In the genomic region with DNA sequence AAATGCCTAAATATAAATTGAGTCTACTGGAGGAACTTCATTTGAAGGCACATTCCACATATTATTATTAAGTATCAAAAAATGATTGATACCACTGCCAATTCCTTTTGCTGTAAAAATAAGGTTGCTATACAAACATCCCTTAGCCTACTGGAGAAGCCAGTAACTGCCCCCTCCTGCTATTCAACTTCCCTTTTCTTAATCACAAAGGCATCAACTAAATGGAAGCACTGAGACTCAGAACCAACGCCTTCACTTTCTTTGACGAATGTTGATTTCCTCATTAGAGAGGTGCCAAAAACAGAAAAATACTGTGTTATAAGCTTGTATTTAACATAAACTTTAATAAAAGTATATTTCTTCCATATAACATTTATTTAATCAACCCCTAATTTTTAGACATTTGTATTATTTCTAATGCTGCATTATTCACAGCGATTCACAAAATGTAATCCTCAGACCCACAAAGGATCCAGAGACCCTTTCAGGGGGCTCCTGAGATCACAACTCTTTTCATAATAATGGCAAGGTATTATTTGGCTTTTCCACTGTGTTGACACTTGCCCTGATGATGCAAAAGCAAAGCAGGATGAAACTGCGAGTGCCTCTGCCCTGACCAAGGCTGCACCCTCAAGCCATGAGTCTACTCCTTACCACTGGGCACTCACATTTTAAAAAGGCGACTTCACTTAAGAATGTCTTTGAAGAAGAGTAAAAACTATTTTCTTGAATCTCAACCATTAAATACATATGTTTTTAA, we compare ENCODE assay signal across 9 cellular contexts. TPM values are rescaled to one million over a fixed set of nuclear protein-coding genes. Genes with fewer than 3 reads are reported as not detected.
A peak's percentile ranks its signal among the peaks of the same experiment; 100 is the strongest.
DNase-seq lines count a peak whose midpoint lies in the region; ATAC-seq lines count a peak whose summit lies in the region.
"Had no signal": no experiment of that assay in that cellular context is flagged by ENCODE, and none has a peak within 500 bp of the region (broad histone marks: within the 10 kb centered on the region; RNA-seq: fewer than 3 reads in every experiment).

No MANE protein-coding gene starts in this region.

- ATAC-seq in naive B cell (ENCODE audit: low read depth in 2 of 2), result peak; percentile 68 to 75

- peak overlapping the region; percentile 78 for H3K27ac Mint-ChIP-seq in activated T-helper 2 cell treated with anti-CD3 and anti-CD28 coated beads, Interferon-gamma antibody, Interleukin-2, Interleukin-4, amounts not matched to agents 10 μg/mL and 5 μg/mL and 100 μg/mL, durations not matched to agents 14 hours and 24 hours and 36 hours
- H3K27ac Mint-ChIP-seq in naive B cell, result peak overlapping the region; percentile 41 to 92 (median 81)

- intact Hi-C loops in activated T-helper 2 cell treated with anti-CD3 and anti-CD28 coated beads, Interferon-gamma antibody, Interleukin-2, Interleukin-4, amounts not matched to agents 10 μg/mL and 5 μg/mL and 100 μg/mL, durations not matched to agents 14 hours and 24 hours and 36 hours (cut with micrococcal nuclease), result loop anchor here (1.0 to 5.0 kb wide), 4 partner anchors 10 to 345 kb away; partner anchors contain the start of gene KBTBD7

- peak; percentile 51 for DNase-seq in KG1 (lab: John Stamatoyannopoulos, UW)
- DNase-seq in activated T-helper 2 cell treated with anti-CD3 and anti-CD28 coated beads, Interferon-gamma antibody, Interleukin-2, Interleukin-4, amounts not matched to agents 10 μg/mL and 5 μg/mL and 100 μg/mL, durations not matched to agents 14 hours and 24 hours and 36 hours (ENCODE audit: low spot score), result no peak
- DNase-seq in naive B cell, result peak; percentile 48
- DNase-seq in RKO (ENCODE audit: low spot score), result no peak
- DNase-seq in inferior parietal cortex (ENCODE audit: extremely low spot score), result no peak
- DNase-seq in globus pallidus (ENCODE audit: low spot score), result no peak
- DNase-seq in effector CD8-positive, alpha-beta T cell (lab: John Stamatoyannopoulos, UW), result no peak
- DNase-seq: MG63 had no signal

- H3K9me3 Mint-ChIP-seq in activated T-helper 2 cell treated with anti-CD3 and anti-CD28 coated beads, Interferon-gamma antibody, Interleukin-2, Interleukin-4, amounts not matched to agents 10 μg/mL and 5 μg/mL and 100 μg/mL, durations not matched to agents 14 hours and 24 hours and 36 hours, result no peaks in the 10 kb centered on the region
- H3K9me3 Mint-ChIP-seq in naive B cell, result peaks cover 0 to 1% (median 0%) of the 10 kb centered on the region in 7 donors

- peaks cover 61% of the 10 kb centered on the region for H3K4me1 Mint-ChIP-seq in activated T-helper 2 cell treated with anti-CD3 and anti-CD28 coated beads, Interferon-gamma antibody, Interleukin-2, Interleukin-4, amounts not matched to agents 10 μg/mL and 5 μg/mL and 100 μg/mL, durations not matched to agents 14 hours and 24 hours and 36 hours (ENCODE audit: low read depth)
- H3K4me1 Mint-ChIP-seq in naive B cell, result peaks cover 51 to 79% (median 53%) of the 10 kb centered on the region in 3 donors

- H3K4me3 Mint-ChIP-seq in activated T-helper 2 cell treated with anti-CD3 and anti-CD28 coated beads, Interferon-gamma antibody, Interleukin-2, Interleukin-4, amounts not matched to agents 10 μg/mL and 5 μg/mL and 100 μg/mL, durations not matched to agents 14 hours and 24 hours and 36 hours (ENCODE audit: low read depth), result peak overlapping the region; percentile 68
- peak overlapping the region; percentile 61 to 89 (median 80) for H3K4me3 Mint-ChIP-seq in naive B cell

- H3K36me3 Mint-ChIP-seq in activated T-helper 2 cell treated with anti-CD3 and anti-CD28 coated beads, Interferon-gamma antibody, Interleukin-2, Interleukin-4, amounts not matched to agents 10 μg/mL and 5 μg/mL and 100 μg/mL, durations not matched to agents 14 hours and 24 hours and 36 hours (ENCODE audit: low read depth), result peaks cover 38% of the 10 kb centered on the region
- H3K36me3 Mint-ChIP-seq in naive B cell, result no peaks in the 10 kb centered on the region

- no peaks in the 10 kb centered on the region for H3K27me3 Mint-ChIP-seq in activated T-helper 2 cell treated with anti-CD3 and anti-CD28 coated beads, Interferon-gamma antibody, Interleukin-2, Interleukin-4, amounts not matched to agents 10 μg/mL and 5 μg/mL and 100 μg/mL, durations not matched to agents 14 hours and 24 hours and 36 hours (ENCODE audit: low read depth)
- H3K27me3 Mint-ChIP-seq in naive B cell, result no peaks in the 10 kb centered on the region

- peak overlapping the region; percentile 70; the same call in 1 of the 2 replicates for H3K4me3 ChIP-seq in GM08714 (ENCODE audit: low read length)
- H3K4me3 ChIP-seq: MG63 had no signal

RNA-seq across cellular contexts. Expression of gene ELF1, which starts 11.6 kb away (rescaled TPM):
- 65.3 and 68.1 TPM in 2 replicates for total RNA-seq in activated T-helper 2 cell treated with anti-CD3 and anti-CD28 coated beads, Interferon-gamma antibody, Interleukin-2, Interleukin-4, amounts not matched to agents 10 μg/mL and 5 μg/mL and 100 μg/mL, durations not matched to agents 14 hours and 24 hours and 36 hours
- 100 to 1,000 TPM; 127 to 183 (median 144) TPM for polyA plus RNA-seq in naive B cell (ENCODE audit: low read depth in 6 of 6)

RNA-seq across cellular contexts. Expression of gene WBP4, which starts 53.8 kb away (rescaled TPM):
- total RNA-seq in activated T-helper 2 cell treated with anti-CD3 and anti-CD28 coated beads, Interferon-gamma antibody, Interleukin-2, Interleukin-4, amounts not matched to agents 10 μg/mL and 5 μg/mL and 100 μg/mL, durations not matched to agents 14 hours and 24 hours and 36 hours, result 13.3 and 13.8 TPM in 2 replicates
- 1 to 10 TPM; 3.8 to 4.7 (median 4.2) TPM for polyA plus RNA-seq in naive B cell (ENCODE audit: low read depth in 6 of 6)

Comparison
In these comparisons a context has a peak if more than half of its experiments do, and no peak if none do; other contexts are left out.
1. DNase-seq: peak in KG1 (single experiment) and naive B cell (single experiment); none in activated T-helper 2 cell treated with anti-CD3 and anti-CD28 coated beads, Interferon-gamma antibody, Interleukin-2, Interleukin-4, amounts not matched to agents 10 μg/mL and 5 μg/mL and 100 μg/mL, durations not matched to agents 14 hours and 24 hours and 36 hours (single experiment), RKO (single experiment), inferior parietal cortex (single experiment), globus pallidus (single experiment) and effector CD8-positive, alpha-beta T cell (single experiment).